Comparison of ENCODE assay signal across 11 cellular contexts in genomic region chr14:90795744-90796143, GRCh38. TPM values are rescaled to one million over a fixed set of nuclear protein-coding genes. Genes with fewer than 3 reads are reported as not detected.
DNase-seq lines count a peak whose midpoint lies in the region; ATAC-seq, FAIRE-seq and TF ChIP-seq lines count a peak whose summit lies in the region.
"Had no signal": no experiment of that assay in that cellular context is flagged by ENCODE, and none has a peak within 500 bp of the region (broad histone marks: within the 10 kb centered on the region; RNA-seq: fewer than 3 reads in every experiment).

No MANE protein-coding gene starts in this region.

- peak overlapping the region; percentile 67 for H2AFZ ChIP-seq in fibroblast of lung (ENCODE audit: low read length)

- no peak for FAIRE-seq in D721Med (lab: Jason Lieb, UNC)

- intact Hi-C loops in psoas muscle (cut with DNase I) (no loop called here), lower leg skin (cut with DNase I; ENCODE audit: low total_unique reads) (no loop called here)

- H3K9me3 ChIP-seq in fibroblast of lung (ENCODE audit: control insufficient read depth, insufficient read depth, low read depth, low read length): no peaks in the 10 kb centered on the region
- H3K9me3 ChIP-seq in psoas muscle: no peaks in the 10 kb centered on the region
- H3K9me3 ChIP-seq: thoracic aorta had no signal

- no peaks in the 10 kb centered on the region for H3K36me3 ChIP-seq in fibroblast of lung (ENCODE audit: control insufficient read depth, insufficient read depth, low read length)
- H3K36me3 ChIP-seq in psoas muscle (ENCODE audit: insufficient read depth in 1 of 2, low read depth in 1 of 2): no peaks in the 10 kb centered on the region
- H3K36me3 ChIP-seq: thoracic aorta had no signal

- no peaks in the 10 kb centered on the region for H3K79me2 ChIP-seq in fibroblast of lung (ENCODE audit: control insufficient read depth, insufficient read depth, low read length)

- DNase-seq in D341Med (ENCODE audit: low spot score): peak; percentile 50
- peak; percentile 72 for DNase-seq in RPMI7951 (ENCODE audit: low read depth)
- peak; percentile 77 to 85 for DNase-seq in fibroblast of lung (ENCODE audit: low read depth in 2 of 2)
- peak in 1 of 2 donors; percentile 16 for DNase-seq in psoas muscle
- no peak for DNase-seq in Kasumi-1 (lab: John Stamatoyannopoulos, UW)
- DNase-seq in D721Med (ENCODE audit: insufficient read length, low spot score): no peak
- DNase-seq in lower leg skin (ENCODE audit: low spot score in 2 of 2): no peak
- DNase-seq: activated CD8-positive, alpha-beta memory T cell treated with anti-CD3 and anti-CD28 coated beads, Interleukin-2, amount 50 U/mL, for 4 hours; NCI-H2029 treated with DMSO at 0.1 percent for 48 hours had no signal

- H3K27me3 ChIP-seq in fibroblast of lung (ENCODE audit: control insufficient read depth, insufficient read depth, low read length) (no peaks in the 10 kb centered on the region), psoas muscle (ENCODE audit: insufficient read depth in 3 of 3, low read length in 2 of 3) (no peaks in the 10 kb centered on the region)

- TF ChIP-seq POLR2A in lower leg skin (IDR thresholded peaks at IDR 0.05): no peak

- ATAC-seq in psoas muscle: peak; percentile 47 to 65 (median 52)
- ATAC-seq in HG02981 (IDR thresholded peaks at IDR 0.05; ENCODE audit: unreplicated experiment): no peak

- TF ChIP-seq CTCF in fibroblast of lung (conservative IDR thresholded peaks at IDR 0.05 in 1 of 2, IDR thresholded peaks at IDR 0.05 in 1 of 2; ENCODE audit: low read depth in 1 of 2, low read length in 2 of 2) (no peak), psoas muscle (IDR thresholded peaks at IDR 0.05) (no peak), D721Med (IDR thresholded peaks at IDR 0.05; ENCODE audit: insufficient read depth, missing control alignments) (no peak), lower leg skin (IDR thresholded peaks at IDR 0.05) (no peak)

- no peak overlapping the region for H3K9ac ChIP-seq in fibroblast of lung (ENCODE audit: insufficient read depth, low read length)

- H3K4me3 ChIP-seq in fibroblast of lung (replicated peaks in 1 of 4; ENCODE audit: control extremely low read depth in 1 of 4, insufficient read depth in 1 of 4, low read depth in 3 of 4, low read length in 4 of 4) (no peak overlapping the region), psoas muscle (no peak overlapping the region), lower leg skin (ENCODE audit: low read depth, poor library complexity, severe bottlenecking) (no peak overlapping the region)
- H3K4me3 ChIP-seq: thoracic aorta had no signal

- H3K27ac ChIP-seq in fibroblast of lung (ENCODE audit: insufficient read depth, low read length) (peak overlapping the region; percentile 50), psoas muscle (no peak overlapping the region)
- H3K27ac ChIP-seq: thoracic aorta had no signal

- H3K4me1 ChIP-seq in fibroblast of lung (ENCODE audit: control insufficient read depth, extremely low read depth, insufficient read depth, low read length): peaks cover 13% of the 10 kb centered on the region
- peaks cover 14% of the 10 kb centered on the region for H3K4me1 ChIP-seq in psoas muscle

- no peaks in the 10 kb centered on the region for H4K20me1 ChIP-seq in fibroblast of lung (ENCODE audit: control insufficient read depth, extremely low read depth, insufficient read depth, low read length)

- 70 to 73% (median 70%) methylated on average over 8 of the region's 8 CpGs for WGBS in psoas muscle, 3 donors
- 62 to 75% methylated on average over 8 of the region's 8 CpGs for WGBS in lower leg skin, 2 donors

- H3K4me2 ChIP-seq in fibroblast of lung (ENCODE audit: extremely low read depth, insufficient read depth, low read length): peak overlapping the region; percentile 52

RNA-seq across cellular contexts. Expression of gene TTC7B, which starts 20.5 kb away (rescaled TPM):
- total RNA-seq in RPMI7951 (2014; rRNA removed; shearing (Covaris generic)): 6.3 and 22.1 TPM in 2 replicates
- 10.8 and 18.8 TPM in 2 replicates for total RNA-seq in fibroblast of lung
- 37.5 and 38.1 TPM in 2 replicates for polyA plus RNA-seq in fibroblast of lung
- 27.5 and 28.0 TPM in 2 replicates for polyA plus RNA-seq in fibroblast of lung (2012)
- 48.4 and 128 TPM in 2 replicates for polyA minus RNA-seq in fibroblast of lung (ENCODE audit: low replicate concordance)
- total RNA-seq in psoas muscle: 10 to 100 TPM; 59.0 to 97.0 (median 75.3) TPM
- 10 to 100 TPM; 18.9 to 38.0 (median 30.2) TPM for polyA plus RNA-seq in psoas muscle
- 10 to 100 TPM; 10.3 to 28.7 (median 20.2) TPM for total RNA-seq in lower leg skin

Comparison
In these comparisons a context has a peak if more than half of its experiments do, and no peak if none do; other contexts are left out.
1. DNase-seq: peak in D341Med (single experiment), RPMI7951 (single experiment) and fibroblast of lung (2 of 2); none in Kasumi-1 (0 of 2), D721Med (single experiment) and lower leg skin (0 of 2).